Comparison of ENCODE assay signal across 17 cellular contexts in the genomic region with DNA sequence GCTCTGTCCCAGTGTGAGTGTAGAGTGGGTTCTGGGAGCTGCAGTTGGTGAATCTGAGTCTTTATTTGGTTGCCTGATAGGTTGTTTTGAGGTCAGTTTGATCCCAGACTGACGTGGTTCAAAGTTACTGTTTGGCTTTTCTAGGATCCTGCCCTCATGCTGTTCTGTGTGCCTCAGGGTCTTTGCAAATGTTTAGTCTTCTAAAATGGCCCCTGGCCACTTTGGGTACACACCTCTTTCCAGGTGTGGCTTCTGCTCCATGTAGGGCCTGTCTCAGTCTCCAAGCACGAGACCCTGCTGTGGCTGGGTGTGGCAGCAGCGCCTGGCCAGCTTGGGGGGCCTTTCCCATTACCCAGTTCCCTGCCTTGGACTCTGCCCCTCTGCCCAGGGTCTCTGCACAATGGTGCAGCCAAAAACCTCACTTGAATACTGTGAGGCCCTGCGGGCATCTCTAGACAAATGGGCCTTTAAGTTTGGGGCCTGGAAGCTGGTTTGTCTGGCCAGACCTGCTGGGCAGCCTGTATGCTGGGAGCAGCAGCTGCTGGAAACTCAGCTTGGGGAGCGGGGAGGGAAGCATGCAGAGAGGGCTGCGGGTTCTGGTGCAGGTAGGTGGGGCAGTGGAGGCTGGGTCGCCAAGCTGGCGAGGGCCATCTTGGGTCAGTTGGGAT. TPM values are rescaled to one million over a fixed set of nuclear protein-coding genes. Genes with fewer than 3 reads are reported as not detected.
DNase-seq lines count a peak whose midpoint lies in the region; ATAC-seq, FAIRE-seq and TF ChIP-seq lines count a peak whose summit lies in the region.
"Had no signal": no experiment of that assay in that cellular context is flagged by ENCODE, and none has a peak within 500 bp of the region (broad histone marks: within the 10 kb centered on the region; RNA-seq: fewer than 3 reads in every experiment).

No MANE protein-coding gene starts in this region.

- ATAC-seq in esophagus mucosa (peak; percentile 78), pancreas (peak; percentile 17 to 45 (median 30)), HG02610 (IDR thresholded peaks at IDR 0.05; ENCODE audit: unreplicated experiment) (no peak)

- H3K4me3 Mint-ChIP-seq in Caco-2 (ENCODE audit: unreplicated experiment), result no peak overlapping the region
- H3K4me3 Mint-ChIP-seq: dendritic cell treated with granulocyte-macrophage colony-stimulating factor and Interleukin-4, amounts not matched to agents 40 ng/mL and 50 ng/mL, for 4 days; H9; T-helper 2 cell treated with Interferon-gamma antibody and Interleukin-4, amounts not matched to agents 5 μg/mL and 100 μg/mL, for 36 hours had no signal

- H3K27ac ChIP-seq in pancreas, result peak overlapping the region; percentile 63 to 79 (median 73)
- no peak overlapping the region for H3K27ac ChIP-seq in brain microvascular endothelial cell
- H3K27ac ChIP-seq: left ventricle myocardium inferior had no signal

- no peaks in the 10 kb centered on the region for H3K9me3 ChIP-seq in Caco-2
- H3K9me3 ChIP-seq in pancreas, result no peaks in the 10 kb centered on the region
- H3K9me3 ChIP-seq: left ventricle myocardium inferior had no signal

- WGBS in pancreas, 2 donors, result 38 to 39% methylated on average over 8 of the region's 8 CpGs

- BruUV-seq in Caco-2 (replicated peaks; lab: Mats Ljungman, UMichigan), result no TSS peak

- TF ChIP-seq CTCF in Caco-2 (IDR thresholded peaks at IDR 0.05; ENCODE audit: insufficient read depth in 1 of 2, low read depth in 1 of 2, low read length in 1 of 2, severe bottlenecking in 1 of 2, unreplicated experiment in 1 of 2) (no peak), pancreas (IDR thresholded peaks at IDR 0.05) (no peak), GM20000 (IDR thresholded peaks at IDR 0.05; ENCODE audit: extremely low read depth, missing control alignments) (no peak), brain microvascular endothelial cell (IDR thresholded peaks at IDR 0.05; ENCODE audit: low read depth, low read length, missing control alignments) (no peak)

- H3K4me3 ChIP-seq in Caco-2 (ENCODE audit: low read depth, low read length) (no peak overlapping the region), pancreas (no peak overlapping the region), brain microvascular endothelial cell (ENCODE audit: low read depth, low read length) (no peak overlapping the region)
- H3K4me3 ChIP-seq: left ventricle myocardium inferior had no signal

- POLR2A ChIA-PET in Caco-2 (lab: Charles Lee), result no interaction called here

- peak overlapping the region; percentile 66 for H3K27ac Mint-ChIP-seq in Caco-2 (ENCODE audit: unreplicated experiment)
- H3K27ac Mint-ChIP-seq: dendritic cell treated with granulocyte-macrophage colony-stimulating factor and Interleukin-4, amounts not matched to agents 40 ng/mL and 50 ng/mL, for 4 days; T-helper 2 cell treated with Interferon-gamma antibody and Interleukin-4, amounts not matched to agents 5 μg/mL and 100 μg/mL, for 36 hours had no signal

- intact Hi-C loops in Caco-2 (cut with micrococcal nuclease; ENCODE audit: unreplicated experiment), result loop anchor here (2.0 kb wide), 1 partner anchor 14 kb away; no protein-coding TSS in a partner anchor
- intact Hi-C loops in pancreas (cut with DNase I), result no loop called here

- peaks cover 1% of the 10 kb centered on the region; the same call in 1 of the 2 replicates for H3K36me3 ChIP-seq in Caco-2 (ENCODE audit: control insufficient read depth, insufficient read depth, low read length)
- H3K36me3 ChIP-seq in pancreas, result no peaks in the 10 kb centered on the region
- no peaks in the 10 kb centered on the region for H3K36me3 ChIP-seq in brain microvascular endothelial cell (replicated peaks)
- H3K36me3 ChIP-seq: left ventricle myocardium inferior had no signal

- H3K27me3 Mint-ChIP-seq in Caco-2 (ENCODE audit: insufficient read depth, unreplicated experiment), result no peaks in the 10 kb centered on the region

- H3K4me1 ChIP-seq in Caco-2 (peaks cover 21% of the 10 kb centered on the region), pancreas (peaks cover 23 to 37% (median 35%) of the 10 kb centered on the region in 3 donors)

- H3K27me3 ChIP-seq in Caco-2 (replicated peaks; ENCODE audit: control insufficient read depth, insufficient read depth, low read length), result no peaks in the 10 kb centered on the region
- H3K27me3 ChIP-seq in pancreas, result no peaks in the 10 kb centered on the region
- H3K27me3 ChIP-seq in brain microvascular endothelial cell (replicated peaks), result no peaks in the 10 kb centered on the region

- peaks cover 41% of the 10 kb centered on the region for H3K4me1 Mint-ChIP-seq in Caco-2 (ENCODE audit: low read depth, unreplicated experiment)

- CTCF ChIA-PET in Caco-2 (lab: Charles Lee), result no interaction called here

- FAIRE-seq in pancreas (lab: Jason Lieb, UNC), result no peak
- FAIRE-seq: RCC 7860 had no signal

- peak; percentile 57 to 61 for DNase-seq in Caco-2
- DNase-seq in NCI-H526 treated with DMSO at 0.1 percent for 48 hours (lab: John Stamatoyannopoulos, UW), result peak; percentile 65
- DNase-seq in pancreas, result peak in 3 of 6 donors; percentile 53 to 69 (median 62)
- DNase-seq in GM20000 (ENCODE audit: low spot score), result no peak
- no peak for DNase-seq in DMS153 (lab: John Stamatoyannopoulos, UW)
- no peak for DNase-seq in brain microvascular endothelial cell
- DNase-seq: activated T-cell treated with anti-CD3 and anti-CD28 coated beads, Interleukin-2, amount 50 U/mL, for 48 hours; H9; hypothalamus; left ventricle myocardium inferior; NCI-H1105 treated with DMSO at 0.1 percent for 48 hours; NCI-H524 had no signal

- H3K9me3 Mint-ChIP-seq in Caco-2 (ENCODE audit: unreplicated experiment), result no peaks in the 10 kb centered on the region
- H3K9me3 Mint-ChIP-seq: dendritic cell treated with granulocyte-macrophage colony-stimulating factor and Interleukin-4, amounts not matched to agents 40 ng/mL and 50 ng/mL, for 4 days; H9; T-helper 2 cell treated with Interferon-gamma antibody and Interleukin-4, amounts not matched to agents 5 μg/mL and 100 μg/mL, for 36 hours had no signal

- in situ Hi-C loops in brain microvascular endothelial cell (cut with HindIII; ENCODE audit: low pct_ligation_motif_present, low sequenced_read_pairs), result no loop called here

- H3K36me3 Mint-ChIP-seq in Caco-2 (ENCODE audit: insufficient read depth, unreplicated experiment), result peaks cover 33% of the 10 kb centered on the region

RNA-seq across cellular contexts. Expression of a gene that starts 5.6 kb away (rescaled TPM):
- total RNA-seq in Caco-2 (2022) (158 TPM in 2 replicates), esophagus mucosa (285 TPM), pancreas (100 to 1,000 TPM in 5 of 6 donors, 10 to 100 TPM in 1; 89.2 to 210 (median 131) TPM)
- 10 to 100 TPM; 42.9 to 44.6 TPM for polyA plus RNA-seq in pancreas

Comparison
In these comparisons a context has a peak if more than half of its experiments do, and no peak if none do; other contexts are left out.
1. DNase-seq: peak in Caco-2 (2 of 2) and NCI-H526 treated with DMSO at 0.1 percent for 48 hours (single experiment); none in GM20000 (single experiment), DMS153 (single experiment) and brain microvascular endothelial cell (single experiment).